9 cellular contexts compared by ENCODE assay signal in the genomic region with DNA sequence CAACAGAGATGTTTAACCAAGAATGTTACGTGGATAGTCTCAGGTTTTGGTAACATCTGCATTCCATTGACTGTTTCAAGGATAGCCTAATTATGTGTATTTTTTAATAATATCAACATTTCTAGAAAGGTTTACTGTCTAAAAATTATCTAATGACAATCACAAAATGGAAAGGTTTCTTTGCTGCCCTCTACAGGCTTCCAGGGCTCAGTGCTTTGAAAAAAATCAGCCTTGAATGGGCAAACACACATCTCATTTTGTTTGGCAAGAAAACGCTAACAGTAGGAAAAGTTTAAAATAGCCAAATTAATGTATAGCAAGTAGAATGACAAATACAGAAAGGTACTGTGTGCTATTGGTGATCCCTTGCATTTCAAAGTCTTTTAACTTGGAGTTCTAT.
DNase-seq lines count a peak whose midpoint lies in the region; ATAC-seq and TF ChIP-seq lines count a peak whose summit lies in the region.
"Had no signal": no experiment of that assay in that cellular context is flagged by ENCODE, and none has a peak within 500 bp of the region (broad histone marks: within the 10 kb centered on the region; RNA-seq: fewer than 3 reads in every experiment).

No MANE protein-coding gene starts in this region.

- TF ChIP-seq CTCF in GM13977 (IDR thresholded peaks at IDR 0.05; ENCODE audit: extremely low read depth, insufficient read depth, missing control alignments) (peak; percentile 71), RWPE2 (IDR thresholded peaks at IDR 0.05; ENCODE audit: poor library complexity, severe bottlenecking) (peak; percentile 69), hepatocyte (IDR thresholded peaks at IDR 0.05; ENCODE audit: poor library complexity) (peak; percentile 58)

- H2AFZ ChIP-seq in hepatocyte: no peak overlapping the region

- DNase-seq in AG08396 (ENCODE audit: low spot score) (peak; percentile 18), GM13977 (ENCODE audit: low spot score) (no peak), RWPE2 (ENCODE audit: low spot score) (no peak), hepatocyte (ENCODE audit: low spot score) (no peak), 8988T (no peak), UCSD-AML1 (lab: John Stamatoyannopoulos, UW; ENCODE audit: unreplicated experiment) (no peak)
- DNase-seq: foreskin melanocyte had no signal

- no peaks in the 10 kb centered on the region for H3K27me3 ChIP-seq in RWPE2 (ENCODE audit: insufficient read depth, poor library complexity, severe bottlenecking)
- no peaks in the 10 kb centered on the region for H3K27me3 ChIP-seq in hepatocyte

- no peak overlapping the region for H3K4me3 ChIP-seq in RWPE2 (ENCODE audit: severe bottlenecking)
- no peak overlapping the region for H3K4me3 ChIP-seq in hepatocyte

- H3K36me3 ChIP-seq in RWPE2 (ENCODE audit: low read depth) (no peaks in the 10 kb centered on the region), hepatocyte (replicated peaks; ENCODE audit: insufficient read depth, low read depth) (no peaks in the 10 kb centered on the region)

- in situ Hi-C loops in GM13977 (cut with MboI; ENCODE audit: low pct_unique_long_range_greater_than_20kb, low sequenced_read_pairs, unreplicated experiment): no loop called here

- H3K27ac ChIP-seq in RWPE2 (ENCODE audit: poor library complexity, severe bottlenecking) (no peak overlapping the region), hepatocyte (no peak overlapping the region)

- H3K9me3 ChIP-seq in RWPE2 (ENCODE audit: severe bottlenecking) (no peaks in the 10 kb centered on the region), hepatocyte (ENCODE audit: low read depth) (no peaks in the 10 kb centered on the region)

- H3K4me1 ChIP-seq in RWPE2 (ENCODE audit: insufficient read depth, poor library complexity, severe bottlenecking) (no peaks in the 10 kb centered on the region), hepatocyte (ENCODE audit: insufficient read depth) (no peaks in the 10 kb centered on the region)

- ATAC-seq in RWPE2 (ENCODE audit: low read depth) (no peak), GM21576 (IDR thresholded peaks at IDR 0.05; ENCODE audit: unreplicated experiment) (no peak), GM18861 (IDR thresholded peaks at IDR 0.05; ENCODE audit: unreplicated experiment) (no peak)

- no peaks in the 10 kb centered on the region for H4K20me1 ChIP-seq in hepatocyte (ENCODE audit: insufficient read depth, poor library complexity, severe bottlenecking)

- H3K79me2 ChIP-seq in hepatocyte: no peaks in the 10 kb centered on the region

- WGBS in hepatocyte (ENCODE audit: low lambda C conversion rate, missing lambda C conversion rate): 59% methylated on average over 2 of the region's 2 CpGs

- H3K4me2 ChIP-seq in hepatocyte: no peak overlapping the region

- no peaks in the 10 kb centered on the region for H3K9me2 ChIP-seq in hepatocyte (replicated peaks; ENCODE audit: insufficient read depth)
